In genomic region chr19:50349277-50350057, GRCh38 we compare ENCODE assay signal across 1 cellular context.
TF ChIP-seq lines count a peak whose summit lies in the region.

No MANE protein-coding gene starts in this region.

TF ChIP-seq in HepG2, 621 proteins besides CTCF, POLR2A, EP300 and RAD21 (continued from another document and continues in another):
- TF ChIP-seq PRDM15 (CRISPR knock-in tag; IDR thresholded peaks at IDR 0.05) (no peak), SAFB2 (CRISPR knock-in tag; IDR thresholded peaks at IDR 0.05; ENCODE audit: borderline replicate concordance, low read depth) (no peak), ZNF33A (CRISPR knock-in tag; IDR thresholded peaks at IDR 0.05; ENCODE audit: borderline replicate concordance) (no peak), ZNF740 (CRISPR knock-in tag; IDR thresholded peaks at IDR 0.05) (no peak), MED8 (CRISPR knock-in tag; IDR thresholded peaks at IDR 0.05; ENCODE audit: insufficient replicate concordance) (no peak), U2AF2 (IDR thresholded peaks at IDR 0.05; ENCODE audit: low read depth, low read length) (no peak), SMAD1 (CRISPR knock-in tag; IDR thresholded peaks at IDR 0.05; ENCODE audit: borderline replicate concordance, low read depth) (no peak), ISL2 (CRISPR knock-in tag; IDR thresholded peaks at IDR 0.05) (no peak), CC2D1A (CRISPR knock-in tag; IDR thresholded peaks at IDR 0.05) (no peak), ZBTB7B (CRISPR knock-in tag; IDR thresholded peaks at IDR 0.05) (no peak), ZFP62 (CRISPR knock-in tag; IDR thresholded peaks at IDR 0.05) (no peak), ZBTB20 (CRISPR knock-in tag; IDR thresholded peaks at IDR 0.05; ENCODE audit: borderline replicate concordance, low read depth) (no peak), TFAP4 (IDR thresholded peaks at IDR 0.05; ENCODE audit: borderline replicate concordance, low read depth) (no peak), ZNF33B (CRISPR knock-in tag; IDR thresholded peaks at IDR 0.05) (no peak), ZNF766 (CRISPR knock-in tag; IDR thresholded peaks at IDR 0.05; ENCODE audit: borderline replicate concordance) (no peak), HNRNPK (IDR thresholded peaks at IDR 0.05; ENCODE audit: low read depth, low read length, poor library complexity, severe bottlenecking) (no peak), ZNF563 (CRISPR knock-in tag; IDR thresholded peaks at IDR 0.05) (0 out of 2 replicates have a peak, but pooled peaks have one; percentile 23), MAX (IDR thresholded peaks at IDR 0.05) (peak; percentile 62), TRAFD1 (CRISPR knock-in tag; IDR thresholded peaks at IDR 0.05; ENCODE audit: borderline replicate concordance) (peak; percentile 70; the same call in 1 of the 2 replicates), ZNF431 (CRISPR knock-in tag; IDR thresholded peaks at IDR 0.05; ENCODE audit: borderline replicate concordance, low read depth) (no peak), CHD4 (IDR thresholded peaks at IDR 0.05; ENCODE audit: borderline replicate concordance, low read length) (no peak), ZNF784 (CRISPR knock-in tag; IDR thresholded peaks at IDR 0.05; ENCODE audit: borderline replicate concordance) (no peak), ZNF510 (CRISPR knock-in tag; IDR thresholded peaks at IDR 0.05; ENCODE audit: low read depth) (no peak), ZNF17 (CRISPR knock-in tag; IDR thresholded peaks at IDR 0.05) (no peak), ZBED4 (CRISPR knock-in tag; IDR thresholded peaks at IDR 0.05; ENCODE audit: borderline replicate concordance) (no peak), MLLT10 (CRISPR knock-in tag; IDR thresholded peaks at IDR 0.05) (no peak), ZNF232 (CRISPR knock-in tag; IDR thresholded peaks at IDR 0.05; ENCODE audit: borderline replicate concordance) (no peak), MED1 (CRISPR knock-in tag; IDR thresholded peaks at IDR 0.05) (no peak; the same call in 1 of the 2 replicates), ZNF605 (CRISPR knock-in tag; IDR thresholded peaks at IDR 0.05) (no peak), ZBTB38 (CRISPR knock-in tag; IDR thresholded peaks at IDR 0.05) (peak; percentile 76), ZNF496 (CRISPR knock-in tag; IDR thresholded peaks at IDR 0.05; ENCODE audit: insufficient replicate concordance) (no peak), POGZ (CRISPR knock-in tag; IDR thresholded peaks at IDR 0.05) (no peak), PREB (CRISPR knock-in tag; IDR thresholded peaks at IDR 0.05) (no peak), RARA (CRISPR knock-in tag; IDR thresholded peaks at IDR 0.05) (peak; percentile 53; the same call in 1 of the 2 replicates), SIX1 (CRISPR knock-in tag; IDR thresholded peaks at IDR 0.05; ENCODE audit: borderline replicate concordance) (no peak), PCBP2 (optimal IDR thresholded peaks at IDR 0.05; ENCODE audit: low read depth, low read length, poor library complexity, severe bottlenecking) (no peak), ELF4 (CRISPR knock-in tag; IDR thresholded peaks at IDR 0.05; ENCODE audit: borderline replicate concordance) (peak; percentile 63; the same call in 1 of the 2 replicates), TFE3 (CRISPR knock-in tag; IDR thresholded peaks at IDR 0.05) (no peak), ZFP36L1 (CRISPR knock-in tag; IDR thresholded peaks at IDR 0.05) (no peak), ZMAT5 (CRISPR knock-in tag; IDR thresholded peaks at IDR 0.05; ENCODE audit: borderline replicate concordance, low read depth) (no peak), MTF2 (CRISPR knock-in tag; IDR thresholded peaks at IDR 0.05; ENCODE audit: borderline replicate concordance) (no peak), NFE2L2 (IDR thresholded peaks at IDR 0.05; ENCODE audit: low read length) (no peak), FUBP1 (CRISPR knock-in tag; IDR thresholded peaks at IDR 0.05; ENCODE audit: borderline replicate concordance) (no peak), KLF9 (CRISPR knock-in tag; IDR thresholded peaks at IDR 0.05; ENCODE audit: low read depth) (no peak), ZFX (CRISPR knock-in tag; IDR thresholded peaks at IDR 0.05; ENCODE audit: low read depth) (peak; percentile 88), ZNF234 (CRISPR knock-in tag; conservative IDR thresholded peaks at IDR 0.05) (no peak), NFIB (CRISPR knock-in tag; IDR thresholded peaks at IDR 0.05; ENCODE audit: borderline replicate concordance) (no peak), PBX3 (CRISPR knock-in tag; IDR thresholded peaks at IDR 0.05; ENCODE audit: borderline replicate concordance) (no peak), RBM39 (IDR thresholded peaks at IDR 0.05; ENCODE audit: low read depth, low read length, poor library complexity, severe bottlenecking) (no peak)
